In the genomic region with DNA sequence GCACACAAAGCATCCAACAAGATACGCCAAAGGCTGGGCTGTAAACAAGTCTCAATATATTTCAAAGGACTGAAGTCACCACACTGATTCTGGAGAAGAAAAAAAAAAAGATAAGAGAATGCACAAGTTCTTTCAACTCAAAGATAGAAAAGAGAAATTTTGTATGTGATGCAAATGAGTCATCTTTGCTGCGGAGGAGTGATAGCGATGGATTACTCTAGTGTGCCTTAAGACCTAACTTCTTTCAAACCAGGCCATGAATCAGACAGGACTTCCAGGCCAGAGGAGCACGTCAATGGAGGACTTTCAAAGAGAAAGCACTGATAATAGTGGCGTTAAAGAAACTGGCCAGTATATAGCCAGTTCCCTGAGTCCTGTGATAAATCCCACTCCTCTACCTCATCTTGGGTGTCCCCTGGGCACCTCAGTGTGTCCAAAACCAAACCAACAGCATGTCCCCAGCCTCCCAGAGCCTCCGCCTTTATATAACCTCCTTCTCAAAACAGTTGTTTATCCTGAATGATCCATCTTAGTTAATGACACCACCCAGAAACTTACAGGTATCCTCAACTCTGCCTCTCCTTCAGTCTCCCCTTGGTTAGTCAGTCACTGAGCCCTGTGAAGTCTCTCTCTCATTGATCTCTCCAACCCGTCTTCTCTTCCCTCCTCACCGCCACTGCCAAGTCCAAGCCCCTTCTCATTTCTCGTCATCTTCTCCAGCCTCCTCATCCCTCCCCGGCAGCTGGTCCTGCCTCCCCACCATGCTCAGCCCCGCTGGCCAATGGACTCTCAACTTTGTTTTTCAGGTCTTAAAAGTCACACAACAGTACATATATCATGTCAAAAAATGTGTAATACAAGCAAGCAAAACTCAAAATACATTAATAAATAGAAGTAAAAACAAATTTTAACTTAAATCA, we compare ENCODE assay signal across 21 cellular contexts. TPM values are rescaled to one million over a fixed set of nuclear protein-coding genes. Genes with fewer than 3 reads are reported as not detected.
DNase-seq lines count a peak whose midpoint lies in the region; ATAC-seq and TF ChIP-seq lines count a peak whose summit lies in the region.
"Had no signal": no experiment of that assay in that cellular context is flagged by ENCODE, and none has a peak within 500 bp of the region (broad histone marks: within the 10 kb centered on the region; RNA-seq: fewer than 3 reads in every experiment).

No MANE protein-coding gene starts in this region.

- peaks cover 11% of the 10 kb centered on the region for H3K36me3 Mint-ChIP-seq in activated CD8-positive, alpha-beta T cell treated with anti-CD3 and anti-CD28 coated beads for 36 hours (ENCODE audit: low read depth)
- H3K36me3 Mint-ChIP-seq in activated CD8-positive, alpha-beta T cell treated with anti-CD3 and anti-CD28 coated beads, Interleukin-2, amount 10 ng/mL, durations not matched to agents 7 days and 5 days (ENCODE audit: low read depth) = peaks cover 7% of the 10 kb centered on the region

- H4K20me1 ChIP-seq in osteoblast (ENCODE audit: insufficient read depth, low read length) = no peaks in the 10 kb centered on the region

- H3K27ac ChIP-seq in osteoblast (ENCODE audit: low read depth, low read length) = peak overlapping the region; percentile 66
- H3K27ac ChIP-seq: epithelial cell of prostate, heart right ventricle had no signal

- H3K27me3 ChIP-seq in osteoblast (ENCODE audit: insufficient read depth, low read length) = no peaks in the 10 kb centered on the region

- peak overlapping the region; percentile 16 for H2AFZ ChIP-seq in osteoblast (ENCODE audit: low read length)

- CTCF ChIA-PET in activated CD8-positive, alpha-beta T cell treated with anti-CD3 and anti-CD28 coated beads for 36 hours (lab: Charles Lee) = interaction anchor here (1.6 kb wide), 1 partner anchor 90 kb away, joined by 3 read pairs; no protein-coding TSS in a partner anchor
- CTCF ChIA-PET in activated CD8-positive, alpha-beta T cell treated with anti-CD3 and anti-CD28 coated beads, Interleukin-2, amount 10 ng/mL, durations not matched to agents 7 days and 5 days (lab: Charles Lee) = interaction anchor here (1.1 kb wide), 1 partner anchor 77 kb away, joined by 3 read pairs; no protein-coding TSS in a partner anchor

- DNase-seq in activated CD8-positive, alpha-beta T cell treated with anti-CD3 and anti-CD28 coated beads for 36 hours = peak; percentile 33
- DNase-seq in activated CD8-positive, alpha-beta T cell treated with anti-CD3 and anti-CD28 coated beads, Interleukin-2, amount 10 ng/mL, durations not matched to agents 7 days and 5 days = no peak
- DNase-seq in M059J (ENCODE audit: low read depth) (peak; percentile 71), astrocyte of the hippocampus (ENCODE audit: low read depth, low spot score) (peak; percentile 32), osteoblast (ENCODE audit: insufficient read length, low spot score, missing footprints) (no peak), sciatic nerve (ENCODE audit: low spot score) (no peak), mucosa of descending colon (no peak)
- DNase-seq: ACHN; anterior cingulate cortex; CD4-positive, alpha-beta memory T cell; cortex of kidney; H9; heart right ventricle; NCI-H2081; NCI-H524 treated with DMSO at 0.1 percent for 48 hours; PC-3; right cardiac atrium; stimulated activated CD4-positive, alpha-beta T cell treated with anti-CD3 and anti-CD28 coated beads, Interleukin-2, amount 100 ng/mL, for 48 hours had no signal

- POLR2A ChIA-PET in activated CD8-positive, alpha-beta T cell treated with anti-CD3 and anti-CD28 coated beads for 36 hours (lab: Charles Lee) = no interaction called here
- POLR2A ChIA-PET in activated CD8-positive, alpha-beta T cell treated with anti-CD3 and anti-CD28 coated beads, Interleukin-2, amount 10 ng/mL, durations not matched to agents 7 days and 5 days (lab: Charles Lee) = no interaction called here

- H3K9me3 Mint-ChIP-seq in activated CD8-positive, alpha-beta T cell treated with anti-CD3 and anti-CD28 coated beads for 36 hours = peaks cover 22% of the 10 kb centered on the region
- H3K9me3 Mint-ChIP-seq in activated CD8-positive, alpha-beta T cell treated with anti-CD3 and anti-CD28 coated beads, Interleukin-2, amount 10 ng/mL, durations not matched to agents 7 days and 5 days (ENCODE audit: insufficient read depth) = peaks cover 20% of the 10 kb centered on the region

- peak overlapping the region; percentile 71 for H3K27ac Mint-ChIP-seq in activated CD8-positive, alpha-beta T cell treated with anti-CD3 and anti-CD28 coated beads for 36 hours
- no peak overlapping the region for H3K27ac Mint-ChIP-seq in activated CD8-positive, alpha-beta T cell treated with anti-CD3 and anti-CD28 coated beads, Interleukin-2, amount 10 ng/mL, durations not matched to agents 7 days and 5 days
- H3K27ac Mint-ChIP-seq: CD4-positive, alpha-beta memory T cell; H9 had no signal

- peaks cover 28% of the 10 kb centered on the region for H3K4me1 Mint-ChIP-seq in activated CD8-positive, alpha-beta T cell treated with anti-CD3 and anti-CD28 coated beads for 36 hours (ENCODE audit: low read depth)
- H3K4me1 Mint-ChIP-seq in activated CD8-positive, alpha-beta T cell treated with anti-CD3 and anti-CD28 coated beads, Interleukin-2, amount 10 ng/mL, durations not matched to agents 7 days and 5 days (ENCODE audit: low read depth) = peaks cover 4% of the 10 kb centered on the region
- H3K4me1 Mint-ChIP-seq: CD4-positive, alpha-beta memory T cell had no signal

- H3K4me1 ChIP-seq in osteoblast (ENCODE audit: insufficient read depth, low read length) (peaks cover 5% of the 10 kb centered on the region), mucosa of descending colon (ENCODE audit: low read depth) (peaks cover 15% of the 10 kb centered on the region)

- H3K36me3 ChIP-seq in osteoblast (ENCODE audit: insufficient read depth, low read length) (no peaks in the 10 kb centered on the region), mucosa of descending colon (ENCODE audit: low read depth) (no peaks in the 10 kb centered on the region)
- H3K36me3 ChIP-seq: heart right ventricle had no signal

- H3K9me3 ChIP-seq in osteoblast (ENCODE audit: low read depth, low read length) = no peaks in the 10 kb centered on the region
- peaks cover 4% of the 10 kb centered on the region for H3K9me3 ChIP-seq in mucosa of descending colon

- ATAC-seq in activated CD8-positive, alpha-beta T cell treated with anti-CD3 and anti-CD28 coated beads for 36 hours = peak; percentile 82
- no peak for ATAC-seq in activated CD8-positive, alpha-beta T cell treated with anti-CD3 and anti-CD28 coated beads, Interleukin-2, amount 10 ng/mL, durations not matched to agents 7 days and 5 days
- ATAC-seq in sciatic nerve = no peak
- no peak for ATAC-seq in mucosa of descending colon
- ATAC-seq in GM21723 (IDR thresholded peaks at IDR 0.05; ENCODE audit: unreplicated experiment) = no peak
- ATAC-seq: heart right ventricle, PC-3, right cardiac atrium, SK-N-SH treated with all-trans-retinoic acid at 6 μM for 48 hours had no signal

- no peak overlapping the region for H3K4me3 Mint-ChIP-seq in activated CD8-positive, alpha-beta T cell treated with anti-CD3 and anti-CD28 coated beads for 36 hours
- H3K4me3 Mint-ChIP-seq in activated CD8-positive, alpha-beta T cell treated with anti-CD3 and anti-CD28 coated beads, Interleukin-2, amount 10 ng/mL, durations not matched to agents 7 days and 5 days = no peak overlapping the region
- H3K4me3 Mint-ChIP-seq: CD4-positive, alpha-beta memory T cell; H9 had no signal

- intact Hi-C loops in activated CD8-positive, alpha-beta T cell treated with anti-CD3 and anti-CD28 coated beads for 36 hours (cut with micrococcal nuclease) = no loop called here
- intact Hi-C loops in sciatic nerve (cut with DNase I) (no loop called here), mucosa of descending colon (cut with DNase I, micrococcal nuclease) (no loop called here)

- H3K4me3 ChIP-seq in osteoblast (ENCODE audit: insufficient read depth, low read length) (no peak overlapping the region), mucosa of descending colon (no peak overlapping the region)
- H3K4me3 ChIP-seq: heart right ventricle had no signal

- peak overlapping the region; percentile 17 for H3K4me2 ChIP-seq in osteoblast (ENCODE audit: insufficient read depth, low read length)

- H3K27me3 Mint-ChIP-seq in activated CD8-positive, alpha-beta T cell treated with anti-CD3 and anti-CD28 coated beads for 36 hours = peaks cover 3% of the 10 kb centered on the region
- peaks cover 20% of the 10 kb centered on the region for H3K27me3 Mint-ChIP-seq in activated CD8-positive, alpha-beta T cell treated with anti-CD3 and anti-CD28 coated beads, Interleukin-2, amount 10 ng/mL, durations not matched to agents 7 days and 5 days (ENCODE audit: low read depth)

- no peaks in the 10 kb centered on the region for H3K79me2 ChIP-seq in osteoblast (ENCODE audit: insufficient read depth, low read length)

- TF ChIP-seq CTCF in activated CD8-positive, alpha-beta T cell treated with anti-CD3 and anti-CD28 coated beads for 36 hours (IDR thresholded peaks at IDR 0.05) = no peak
- TF ChIP-seq CTCF in osteoblast (IDR thresholded peaks at IDR 0.05; ENCODE audit: extremely low read depth, low read depth, low read length) (no peak), mucosa of descending colon (IDR thresholded peaks at IDR 0.05) (no peak)

RNA-seq across cellular contexts. Expression of a gene that starts 47.2 kb away (rescaled TPM):
- total RNA-seq in activated CD8-positive, alpha-beta T cell treated with anti-CD3 and anti-CD28 coated beads for 36 hours = 10 to 100 TPM; 23.7 to 26.4 TPM
- 1 to 10 TPM; 7.2 to 8.2 TPM for total RNA-seq in activated CD8-positive, alpha-beta T cell treated with anti-CD3 and anti-CD28 coated beads, Interleukin-2, amount 10 ng/mL, durations not matched to agents 7 days and 5 days
- total RNA-seq in M059J (2014; rRNA removed; shearing (Covaris generic)) = 6.7 and 13.2 TPM in 2 replicates
- total RNA-seq in osteoblast = 6.8 and 10.9 TPM in 2 replicates
- total RNA-seq in sciatic nerve = 5.4 TPM
- 10 to 100 TPM; 13.1 to 19.0 (median 15.5) TPM for total RNA-seq in mucosa of descending colon

Comparison
In these comparisons a context has a peak if more than half of its experiments do, and no peak if none do; other contexts are left out.
1. DNase-seq: peak in activated CD8-positive, alpha-beta T cell treated with anti-CD3 and anti-CD28 coated beads for 36 hours (single experiment), M059J (single experiment) and astrocyte of the hippocampus (single experiment); none in activated CD8-positive, alpha-beta T cell treated with anti-CD3 and anti-CD28 coated beads, Interleukin-2, amount 10 ng/mL, durations not matched to agents 7 days and 5 days (single experiment), osteoblast (single experiment), sciatic nerve (single experiment) and mucosa of descending colon (0 of 3).